ENCODE assay signal across 8 cellular contexts in the genomic region with DNA sequence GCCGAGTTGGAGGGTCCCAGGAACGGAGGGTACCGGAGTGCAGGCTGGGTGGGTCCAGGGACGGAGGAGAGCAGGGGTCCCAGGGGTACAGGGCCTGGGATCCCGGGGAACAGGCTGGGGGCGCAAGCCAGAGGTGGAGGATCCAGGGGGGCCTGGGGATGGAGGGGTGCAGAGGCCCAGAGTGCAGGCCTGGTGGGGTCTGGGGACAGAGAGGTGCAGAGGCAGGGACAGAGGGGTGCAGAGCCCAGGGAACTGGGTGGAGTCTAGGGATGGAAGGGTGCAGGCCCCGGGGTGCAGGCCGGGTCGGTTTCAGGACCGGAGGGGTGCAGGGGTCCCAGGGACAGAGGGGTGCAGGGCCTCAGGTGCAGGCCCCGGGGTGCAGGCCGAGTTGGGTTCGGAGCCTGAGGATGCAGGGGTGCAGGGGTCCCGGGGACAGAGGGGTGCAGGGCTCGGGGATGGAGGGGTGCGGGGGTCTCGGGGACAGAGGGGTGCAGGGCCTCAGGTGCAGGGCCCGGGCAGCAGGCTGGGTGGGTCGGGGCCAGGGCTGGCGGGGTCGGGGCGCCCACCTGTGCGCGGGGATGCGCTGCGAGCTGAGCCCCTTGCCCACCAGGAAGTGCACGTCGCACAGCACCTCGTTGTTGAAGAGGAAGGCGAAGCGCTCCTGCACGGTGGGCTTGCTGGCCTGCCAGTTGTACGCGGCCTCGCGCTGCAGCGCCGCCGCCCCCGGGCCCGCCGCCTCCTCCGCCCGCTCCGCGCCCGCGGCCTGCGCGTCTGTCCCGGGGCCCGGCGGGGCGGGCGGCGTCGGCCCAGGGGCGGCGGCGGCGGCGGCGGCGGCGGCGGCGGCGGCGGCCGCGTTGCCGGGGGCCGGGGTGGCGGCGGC. TPM values are rescaled to one million over a fixed set of nuclear protein-coding genes. Genes with fewer than 3 reads are reported as not detected.
A peak's percentile ranks its signal among the peaks of the same experiment; 100 is the strongest.
DNase-seq lines count a peak whose midpoint lies in the region; ATAC-seq and TF ChIP-seq lines count a peak whose summit lies in the region.

No MANE protein-coding gene starts in this region.

- peaks cover 6% of the 10 kb centered on the region; the same call in 1 of the 2 replicates for H3K4me1 ChIP-seq in iPS DF 6.9 (ENCODE audit: control insufficient read depth, insufficient read depth, low read length)
- H3K4me1 ChIP-seq in spleen = peaks cover 5 to 68% (median 27%) of the 10 kb centered on the region in 6 donors

- peak overlapping the region; percentile 98 for H3K4me3 ChIP-seq in iPS DF 6.9 (ENCODE audit: low read length)
- peak overlapping the region; percentile 30 to 83 (median 56) for H3K4me3 ChIP-seq in spleen

- POLR2A ChIA-PET in activated naive CD8-positive, alpha-beta T cell treated with anti-CD3 and anti-CD28 coated beads, Interleukin-2, amount 10 ng/mL, durations not matched to agents 7 days and 5 days (lab: Charles Lee) = no interaction called here

- no peak for TF ChIP-seq CTCF in spleen (IDR thresholded peaks at IDR 0.05 in 8 of 11, conservative IDR thresholded peaks at IDR 0.05 in 3 of 11)

- H3K36me3 ChIP-seq in iPS DF 6.9 (ENCODE audit: control insufficient read depth, insufficient read depth, low read length) (0 out of 2 replicates have a peak, but pooled peaks cover 2% of the 10 kb centered on the region), spleen (peaks cover 0 to 16% (median 0%) of the 10 kb centered on the region in 6 donors)

- H3K27me3 Mint-ChIP-seq in IgD-negative memory B cell = no peaks in the 10 kb centered on the region
- H3K27me3 Mint-ChIP-seq in activated naive CD8-positive, alpha-beta T cell treated with anti-CD3 and anti-CD28 coated beads, Interleukin-2, amount 10 ng/mL, durations not matched to agents 7 days and 5 days = no peaks in the 10 kb centered on the region

- H3K27ac Mint-ChIP-seq in IgD-negative memory B cell = no peak overlapping the region
- peak overlapping the region; percentile 54 for H3K27ac Mint-ChIP-seq in activated naive CD8-positive, alpha-beta T cell treated with anti-CD3 and anti-CD28 coated beads, Interleukin-2, amount 10 ng/mL, durations not matched to agents 7 days and 5 days

- DNase-seq in COLO668 (lab: John Stamatoyannopoulos, UW; ENCODE audit: unreplicated experiment) (peak; percentile 67), iPS DF 6.9 (ENCODE audit: low read depth, low spot score) (no peak), spleen (peak; percentile 87), ACHN (no peak)
- peak; percentile 70 for DNase-seq in activated naive CD8-positive, alpha-beta T cell treated with anti-CD3 and anti-CD28 coated beads, Interleukin-2, amount 10 ng/mL, durations not matched to agents 7 days and 5 days

- no peaks in the 10 kb centered on the region for H3K9me3 ChIP-seq in iPS DF 6.9 (ENCODE audit: control insufficient read depth, insufficient read depth, low read length)
- H3K9me3 ChIP-seq in spleen = no peaks in the 10 kb centered on the region

- no peaks in the 10 kb centered on the region for H3K9me3 Mint-ChIP-seq in IgD-negative memory B cell
- no peaks in the 10 kb centered on the region for H3K9me3 Mint-ChIP-seq in activated naive CD8-positive, alpha-beta T cell treated with anti-CD3 and anti-CD28 coated beads, Interleukin-2, amount 10 ng/mL, durations not matched to agents 7 days and 5 days

- in situ Hi-C loops in ACHN (cut with HindIII; ENCODE audit: low pct_ligation_motif_present, low pct_unique_long_range_greater_than_20kb, low sequenced_read_pairs) = no loop called here

- WGBS in iPS DF 6.9 (ENCODE audit: insufficient coverage, insufficient read length) = no CpG with 5 or more reads among the region's 75 CpGs
- WGBS in spleen, 5 donors = 12 to 44% (median 21%) methylated on average over 17 to 75 of the region's 75 CpGs

- H3K4me3 Mint-ChIP-seq in IgD-negative memory B cell = peak overlapping the region in 3 of 4 donors; percentile 72 to 89 (median 75)
- H3K4me3 Mint-ChIP-seq in activated naive CD8-positive, alpha-beta T cell treated with anti-CD3 and anti-CD28 coated beads, Interleukin-2, amount 10 ng/mL, durations not matched to agents 7 days and 5 days = peak overlapping the region; percentile 81

- intact Hi-C loops in spleen (cut with DNase I; ENCODE audit: low total_unique reads) = loop anchor here (5.0 kb wide), 2 partner anchors 52 to 68 kb away; no protein-coding TSS in a partner anchor

- no peak overlapping the region for H3K27ac ChIP-seq in iPS DF 6.9 (ENCODE audit: low read length)
- H3K27ac ChIP-seq in spleen = peak overlapping the region in 7 of 8 donors; percentile 20 to 87 (median 73)

- TF ChIP-seq POLR2A in spleen (IDR thresholded peaks at IDR 0.05) = no peak

- H3K27me3 ChIP-seq in iPS DF 6.9 (ENCODE audit: control insufficient read depth, insufficient read depth, low read length) (no peaks in the 10 kb centered on the region), spleen (replicated peaks in 1 of 7) (no peaks in the 10 kb centered on the region)

- H3K36me3 Mint-ChIP-seq in IgD-negative memory B cell = peaks cover 3% of the 10 kb centered on the region
- peaks cover 16% of the 10 kb centered on the region for H3K36me3 Mint-ChIP-seq in activated naive CD8-positive, alpha-beta T cell treated with anti-CD3 and anti-CD28 coated beads, Interleukin-2, amount 10 ng/mL, durations not matched to agents 7 days and 5 days

- peak; percentile 53 for ATAC-seq in activated naive CD8-positive, alpha-beta T cell treated with anti-CD3 and anti-CD28 coated beads, Interleukin-2, amount 10 ng/mL, durations not matched to agents 7 days and 5 days (ENCODE audit: low read depth)
- ATAC-seq in GM19452 (IDR thresholded peaks at IDR 0.05; ENCODE audit: unreplicated experiment) (no peak), HG03457 (IDR thresholded peaks at IDR 0.05; ENCODE audit: unreplicated experiment) (no peak)

- peaks cover 5 to 13% (median 5%) of the 10 kb centered on the region in 3 donors for H3K4me1 Mint-ChIP-seq in IgD-negative memory B cell
- H3K4me1 Mint-ChIP-seq in activated naive CD8-positive, alpha-beta T cell treated with anti-CD3 and anti-CD28 coated beads, Interleukin-2, amount 10 ng/mL, durations not matched to agents 7 days and 5 days = peaks cover 11% of the 10 kb centered on the region

RNA-seq across cellular contexts. Expression of a gene that starts 0.5 kb away (rescaled TPM):
- 8.2 TPM for polyA plus RNA-seq in IgD-negative memory B cell
- total RNA-seq in activated naive CD8-positive, alpha-beta T cell treated with anti-CD3 and anti-CD28 coated beads, Interleukin-2, amount 10 ng/mL, durations not matched to agents 7 days and 5 days = 10 to 100 TPM; 55.0 to 61.4 TPM
- total RNA-seq in spleen = 10 to 100 TPM; 47.6 to 77.1 (median 65.5) TPM
- polyA plus RNA-seq in spleen = 10 to 100 TPM; 29.1 to 53.0 (median 31.2) TPM

RNA-seq across cellular contexts. Expression of a gene that starts 36.1 kb away (rescaled TPM):
- polyA plus RNA-seq in IgD-negative memory B cell = 83.9 TPM
- 100 to 1,000 TPM; 319 to 341 TPM for total RNA-seq in activated naive CD8-positive, alpha-beta T cell treated with anti-CD3 and anti-CD28 coated beads, Interleukin-2, amount 10 ng/mL, durations not matched to agents 7 days and 5 days
- 100 to 1,000 TPM; 212 to 389 (median 265) TPM for total RNA-seq in spleen
- polyA plus RNA-seq in spleen = 100 to 1,000 TPM in 1 of 3 donors, 10 to 100 TPM in 2; 88.2 to 154 (median 90.0) TPM

Comparison
In these comparisons a context has a peak if more than half of its experiments do, and no peak if none do; other contexts are left out.
1. DNase-seq: peak in COLO668 (single experiment), activated naive CD8-positive, alpha-beta T cell treated with anti-CD3 and anti-CD28 coated beads, Interleukin-2, amount 10 ng/mL, durations not matched to agents 7 days and 5 days (single experiment) and spleen (single experiment); none in iPS DF 6.9 (single experiment) and ACHN (single experiment).